Comparison of ENCODE assay signal across 2 cellular contexts in the genomic region with DNA sequence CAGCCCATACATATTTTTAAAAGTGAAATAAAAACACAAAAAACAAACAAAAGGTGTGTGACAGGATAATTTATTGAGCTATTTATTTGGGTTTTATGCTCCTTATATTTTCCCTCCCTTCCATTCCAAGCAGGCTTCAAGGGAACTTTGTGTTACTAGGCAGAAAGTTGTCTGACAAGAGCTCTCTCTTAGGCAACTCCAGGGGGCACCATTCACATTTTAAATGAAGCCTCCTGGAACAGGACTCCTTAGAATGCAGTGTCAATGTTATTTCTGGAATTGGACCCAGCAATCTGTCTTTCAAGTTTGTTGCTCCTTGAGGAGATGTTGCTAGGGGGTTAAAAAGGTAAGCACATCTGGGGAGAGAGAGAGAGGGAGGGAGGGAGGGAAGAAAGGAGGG.
TF ChIP-seq lines count a peak whose summit lies in the region.

No MANE protein-coding gene starts in this region.

TF ChIP-seq in IMR-90, 13 proteins besides CTCF, POLR2A, EP300 and RAD21 (continued from another document):
- TF ChIP-seq, protein P1, sequence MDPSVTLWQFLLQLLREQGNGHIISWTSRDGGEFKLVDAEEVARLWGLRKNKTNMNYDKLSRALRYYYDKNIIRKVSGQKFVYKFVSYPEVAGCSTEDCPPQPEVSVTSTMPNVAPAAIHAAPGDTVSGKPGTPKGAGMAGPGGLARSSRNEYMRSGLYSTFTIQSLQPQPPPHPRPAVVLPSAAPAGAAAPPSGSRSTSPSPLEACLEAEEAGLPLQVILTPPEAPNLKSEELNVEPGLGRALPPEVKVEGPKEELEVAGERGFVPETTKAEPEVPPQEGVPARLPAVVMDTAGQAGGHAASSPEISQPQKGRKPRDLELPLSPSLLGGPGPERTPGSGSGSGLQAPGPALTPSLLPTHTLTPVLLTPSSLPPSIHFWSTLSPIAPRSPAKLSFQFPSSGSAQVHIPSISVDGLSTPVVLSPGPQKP (IDR thresholded peaks at IDR 0.05; ENCODE audit: borderline replicate concordance, low read depth, low read length), result no peak
- TF ChIP-seq RFX5 (IDR thresholded peaks at IDR 0.05; ENCODE audit: low read depth, low read length) (peak; percentile 60; the same call in 1 of the 2 replicates), MAZ (IDR thresholded peaks at IDR 0.05; ENCODE audit: borderline replicate concordance, low read depth, low read length) (no peak), SMC3 (IDR thresholded peaks at IDR 0.05; ENCODE audit: low read depth, low read length) (peak; percentile 27; the same call in 1 of the 2 replicates), USF2 (IDR thresholded peaks at IDR 0.05; ENCODE audit: low read depth, low read length) (no peak), CEBPB (IDR thresholded peaks at IDR 0.05; ENCODE audit: low read depth, low read length) (no peak), RCOR1 (IDR thresholded peaks at IDR 0.05; ENCODE audit: insufficient replicate concordance, low read length) (no peak), CHD1 (IDR thresholded peaks at IDR 0.05; ENCODE audit: low read depth, low read length) (no peak), FOS (IDR thresholded peaks at IDR 0.05; ENCODE audit: low read depth, low read length) (no peak), MAFK (IDR thresholded peaks at IDR 0.05; ENCODE audit: low read depth, low read length) (no peak), NFE2L2 (IDR thresholded peaks at IDR 0.05; ENCODE audit: low read depth, low read length) (no peak)

TF ChIP-seq in SK-N-SH, 30 proteins besides CTCF, POLR2A, EP300 and RAD21 (continued from another document):
- TF ChIP-seq SMC3 (IDR thresholded peaks at IDR 0.05; ENCODE audit: low read depth, low read length), result peak; percentile 70
- TF ChIP-seq, protein P2, sequence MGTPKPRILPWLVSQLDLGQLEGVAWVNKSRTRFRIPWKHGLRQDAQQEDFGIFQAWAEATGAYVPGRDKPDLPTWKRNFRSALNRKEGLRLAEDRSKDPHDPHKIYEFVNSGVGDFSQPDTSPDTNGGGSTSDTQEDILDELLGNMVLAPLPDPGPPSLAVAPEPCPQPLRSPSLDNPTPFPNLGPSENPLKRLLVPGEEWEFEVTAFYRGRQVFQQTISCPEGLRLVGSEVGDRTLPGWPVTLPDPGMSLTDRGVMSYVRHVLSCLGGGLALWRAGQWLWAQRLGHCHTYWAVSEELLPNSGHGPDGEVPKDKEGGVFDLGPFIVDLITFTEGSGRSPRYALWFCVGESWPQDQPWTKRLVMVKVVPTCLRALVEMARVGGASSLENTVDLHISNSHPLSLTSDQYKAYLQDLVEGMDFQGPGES (IDR thresholded peaks at IDR 0.05; ENCODE audit: low read depth, low read length), result no peak
- no peak for TF ChIP-seq TEAD4 (IDR thresholded peaks at IDR 0.05; ENCODE audit: borderline replicate concordance, insufficient read depth)
- no peak for TF ChIP-seq TAF1 (IDR thresholded peaks at IDR 0.05; ENCODE audit: borderline replicate concordance, low read depth, low read length)
- no peak for TF ChIP-seq GABPA (IDR thresholded peaks at IDR 0.05; ENCODE audit: low read depth)
- 0 out of 2 replicates have a peak, but pooled peaks have one; percentile 7 for TF ChIP-seq NRF1 (IDR thresholded peaks at IDR 0.05; ENCODE audit: low read depth, low read length)
- no peak for TF ChIP-seq GATA2 (CRISPR knock-in tag; IDR thresholded peaks at IDR 0.05)
- TF ChIP-seq EZH2phosphoT487 (IDR thresholded peaks at IDR 0.05; ENCODE audit: borderline replicate concordance, low read depth), result no peak
- no peak for TF ChIP-seq MEF2A (IDR thresholded peaks at IDR 0.05; ENCODE audit: borderline replicate concordance, low read depth)
- no peak for TF ChIP-seq CHD2 (IDR thresholded peaks at IDR 0.05; ENCODE audit: low read length, partially characterized antibody)
- no peak for TF ChIP-seq POLR2AphosphoS5 (IDR thresholded peaks at IDR 0.05; ENCODE audit: low read depth, low read length)
